ENCODE assay signal across 22 cellular contexts in genomic region chr3:170636609-170637008, GRCh38. TPM values are rescaled to one million over a fixed set of nuclear protein-coding genes. Genes with fewer than 3 reads are reported as not detected.
DNase-seq lines count a peak whose midpoint lies in the region; ATAC-seq and TF ChIP-seq lines count a peak whose summit lies in the region.
"Had no signal": no experiment of that assay in that cellular context is flagged by ENCODE, and none has a peak within 500 bp of the region (broad histone marks: within the 10 kb centered on the region; RNA-seq: fewer than 3 reads in every experiment).

No MANE protein-coding gene starts in this region.

- H3K27me3 ChIP-seq in mesenchymal stem cell (ENCODE audit: control insufficient read depth in 1 of 2, insufficient read depth in 1 of 2, low read length in 2 of 2) = no peaks in the 10 kb centered on the region
- no peaks in the 10 kb centered on the region for H3K27me3 ChIP-seq in right lobe of liver
- H3K27me3 ChIP-seq: MG63 had no signal

- no peak overlapping the region for H2AK5ac ChIP-seq in mesenchymal stem cell (ENCODE audit: low read length, severe bottlenecking)

- no peak overlapping the region for H3K23ac ChIP-seq in mesenchymal stem cell (ENCODE audit: low read length in 2 of 2)

- no peaks in the 10 kb centered on the region for H3K27me3 Mint-ChIP-seq in brain

- WGBS in mesenchymal stem cell = 92% methylated on average over 5 of the region's 5 CpGs
- 93% methylated on average over 4 of the region's 5 CpGs for WGBS in right lobe of liver (ENCODE audit: insufficient coverage, low coverage, low lambda C conversion rate, missing lambda C conversion rate)

- H3K4me3 ChIP-seq in mesenchymal stem cell (ENCODE audit: insufficient read depth in 1 of 2, low read depth in 1 of 2, low read length in 2 of 2) (no peak overlapping the region), right lobe of liver (no peak overlapping the region)
- H3K4me3 ChIP-seq: MG63, SK-N-MC had no signal

- H2BK12ac ChIP-seq in mesenchymal stem cell (ENCODE audit: low read length in 2 of 2) = peak overlapping the region in 1 of 2 experiments; percentile 22

- no peaks in the 10 kb centered on the region for H3K79me1 ChIP-seq in mesenchymal stem cell (replicated peaks; ENCODE audit: low read length, poor library complexity, severe bottlenecking)

- H3K36me3 Mint-ChIP-seq in brain = no peaks in the 10 kb centered on the region
- H3K36me3 Mint-ChIP-seq: CD14-positive monocyte, IgD-negative memory B cell had no signal

- H3K27ac ChIP-seq in mesenchymal stem cell (ENCODE audit: low read length, poor library complexity, severe bottlenecking) (no peak overlapping the region), right lobe of liver (no peak overlapping the region)
- H3K27ac ChIP-seq: SK-N-MC had no signal

- H3K9ac ChIP-seq in mesenchymal stem cell (ENCODE audit: low read length) = no peak overlapping the region

- TF ChIP-seq POLR2A in right lobe of liver (IDR thresholded peaks at IDR 0.05) = no peak

- ATAC-seq in right lobe of liver (no peak), HG03342 (IDR thresholded peaks at IDR 0.05; ENCODE audit: unreplicated experiment) (no peak), GM21529 (IDR thresholded peaks at IDR 0.05; ENCODE audit: unreplicated experiment) (no peak)

- no peak overlapping the region for H2BK15ac ChIP-seq in mesenchymal stem cell (ENCODE audit: low read depth, poor library complexity, severe bottlenecking)

- H3K36me3 ChIP-seq in mesenchymal stem cell (ENCODE audit: control insufficient read depth in 1 of 2, insufficient read depth in 2 of 2, low read depth in 1 of 2, low read length in 2 of 2) = no peaks in the 10 kb centered on the region
- H3K36me3 ChIP-seq in right lobe of liver = no peaks in the 10 kb centered on the region
- H3K36me3 ChIP-seq: MG63 had no signal

- peak; percentile 55 for DNase-seq in DMS79 treated with DMSO at 0.1 percent for 48 hours (lab: John Stamatoyannopoulos, UW)
- no peak for DNase-seq in DMS79 (lab: John Stamatoyannopoulos, UW)
- no peak for DNase-seq in mesenchymal stem cell
- DNase-seq in right lobe of liver = no peak
- DNase-seq in NCI-H2196 treated with DMSO at 0.1 percent for 48 hours (lab: John Stamatoyannopoulos, UW; ENCODE audit: unreplicated experiment) = no peak
- DNase-seq: 8988T, DMS153, HFFc6, Kasumi-1, MG63, NCI-H1092, NCI-H146, NCI-H2029 treated with DMSO at 0.1 percent for 48 hours, NCI-H2171, OCI-M1, SHP77 had no signal

- H3K14ac ChIP-seq in mesenchymal stem cell (ENCODE audit: low read length in 2 of 2) = peak overlapping the region in 1 of 2 experiments; percentile 85

- H4K91ac ChIP-seq in mesenchymal stem cell (ENCODE audit: low read length) = peak overlapping the region; percentile 19

- no peak overlapping the region for H3K4ac ChIP-seq in mesenchymal stem cell (ENCODE audit: low read depth in 1 of 2, low read length in 2 of 2)

- peaks cover 3% of the 10 kb centered on the region for H3K4me1 ChIP-seq in mesenchymal stem cell (ENCODE audit: control insufficient read depth, insufficient read depth, low read depth, low read length)
- H3K4me1 ChIP-seq in right lobe of liver = peaks cover 0 to 5% (median under 1%) of the 10 kb centered on the region in 4 donors

- no peak overlapping the region for H2BK5ac ChIP-seq in mesenchymal stem cell (ENCODE audit: low read depth, low read length, poor library complexity, severe bottlenecking)

- H3K4me3 Mint-ChIP-seq in brain = peak overlapping the region in 1 of 5 experiments; percentile 21
- H3K4me3 Mint-ChIP-seq: CD14-positive monocyte, HFFc6, IgD-negative memory B cell had no signal

- H3K18ac ChIP-seq in mesenchymal stem cell (ENCODE audit: low read depth in 1 of 2, low read length in 2 of 2) = no peak overlapping the region

- H2AFZ ChIP-seq in mesenchymal stem cell (ENCODE audit: low read depth, low read length) = no peak overlapping the region

- peaks cover 42% of the 10 kb centered on the region for H3K4me1 Mint-ChIP-seq in brain
- H3K4me1 Mint-ChIP-seq: CD14-positive monocyte had no signal

- intact Hi-C loops in right lobe of liver (cut with DNase I) = no loop called here

- H3K4me2 ChIP-seq in mesenchymal stem cell (ENCODE audit: low read length, poor library complexity, severe bottlenecking) = no peak overlapping the region

- TF ChIP-seq CTCF in brain (conservative IDR thresholded peaks at IDR 0.05) (no peak), right lobe of liver (IDR thresholded peaks at IDR 0.05) (no peak)

- H3K9me3 ChIP-seq in mesenchymal stem cell (ENCODE audit: control insufficient read depth, low read length) (no peaks in the 10 kb centered on the region), right lobe of liver (no peaks in the 10 kb centered on the region)
- H3K9me3 ChIP-seq: MG63 had no signal

- H3K9me3 Mint-ChIP-seq in brain = peaks cover 0 to 5% (median 0%) of the 10 kb centered on the region in 5 experiments
- H3K9me3 Mint-ChIP-seq: HFFc6 had no signal

- H3K27ac Mint-ChIP-seq in brain = peak overlapping the region in 4 of 5 experiments; percentile 29 to 77 (median 44)
- H3K27ac Mint-ChIP-seq: CD14-positive monocyte, HFFc6 had no signal

- no peak overlapping the region for H4K8ac ChIP-seq in mesenchymal stem cell (ENCODE audit: low read length)

- no peak overlapping the region for H2BK120ac ChIP-seq in mesenchymal stem cell (ENCODE audit: low read depth, low read length)

RNA-seq across cellular contexts. Expression of gene SLC7A14, which starts 50.7 kb away (rescaled TPM):
- 5.9 TPM for polyA plus RNA-seq in brain (ENCODE audit: insufficient read depth, low read depth, low replicate concordance)
- 0.94 TPM for polyA plus RNA-seq in mesenchymal stem cell (2013, experiment 1 of 2)
- polyA plus RNA-seq in mesenchymal stem cell (2013, experiment 2 of 2) = 0.99 TPM
- under 1 TPM in 2 of 6 experiments, not detected in 4; 0.05 to 0.11 TPM for total RNA-seq in right lobe of liver
- polyA plus RNA-seq: CD14-positive monocyte, IgD-negative memory B cell had no signal
